ENCODE assay signal across 8 cellular contexts in the genomic region with DNA sequence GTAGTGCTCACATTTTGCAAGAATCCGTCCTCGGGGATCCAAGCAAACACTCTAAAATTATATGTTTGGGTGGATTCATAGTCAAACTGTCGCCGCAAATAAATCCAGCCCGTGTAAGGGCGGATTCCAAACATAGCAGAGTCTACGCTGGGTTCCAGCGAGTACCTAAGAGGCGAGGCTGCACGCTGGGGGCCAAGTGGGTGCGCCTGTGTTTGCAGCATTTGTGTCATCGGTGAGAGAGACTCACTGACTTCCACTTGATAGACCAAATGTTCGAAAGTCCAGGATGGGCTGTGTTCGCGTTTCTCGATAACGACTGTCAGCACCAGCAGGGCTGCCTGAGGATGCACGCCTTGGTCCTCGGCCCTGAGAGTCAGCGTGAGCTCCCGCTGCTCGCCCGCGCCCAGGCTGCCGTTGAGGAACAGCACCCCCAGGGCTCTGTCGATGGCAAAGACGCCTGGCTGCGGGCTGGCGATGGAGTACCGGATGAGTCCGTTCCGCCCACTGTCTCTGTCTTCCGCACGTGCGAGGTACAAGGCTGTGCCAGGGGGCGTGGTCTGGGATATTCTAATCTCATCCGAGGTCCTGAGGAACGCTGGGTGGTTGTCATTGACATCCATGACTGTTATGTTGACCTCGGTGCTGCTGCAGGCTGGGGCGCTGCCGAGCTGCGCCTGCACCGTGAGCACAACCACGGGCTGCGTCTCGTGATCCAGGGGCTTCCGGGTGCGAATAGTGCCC.
DNase-seq lines count a peak whose midpoint lies in the region; ATAC-seq and TF ChIP-seq lines count a peak whose summit lies in the region.

No MANE protein-coding gene starts in this region.

- H3K9ac ChIP-seq in BLaER1 (no peak overlapping the region), mammary epithelial cell (ENCODE audit: insufficient read depth, low read length) (no peak overlapping the region)

- dilution Hi-C loops in mammary epithelial cell (cut with HindIII; ENCODE audit: low sequenced_read_pairs), result no loop called here

- H3K79me2 ChIP-seq in mammary epithelial cell (ENCODE audit: insufficient read depth, low read length), result no peaks in the 10 kb centered on the region

- H3K36me3 Mint-ChIP-seq in IgD-negative memory B cell (no peaks in the 10 kb centered on the region), endothelial cell (ENCODE audit: low read depth, unreplicated experiment) (no peaks in the 10 kb centered on the region)
- H3K36me3 Mint-ChIP-seq in activated CD8-positive, alpha-beta T cell treated with anti-CD3 and anti-CD28 coated beads, Interleukin-2, amount 10 ng/mL, durations not matched to agents 7 days and 5 days (ENCODE audit: low read depth), result no peaks in the 10 kb centered on the region

- WGBS in transverse colon (ENCODE audit: low coverage in 1 of 2), 2 donors, result 16% methylated on average over 32 of the region's 48 CpGs; no CpG with 5 or more reads in 1 of the 2 donors
- 59% methylated on average over 25 of the region's 48 CpGs for WGBS in mammary epithelial cell (ENCODE audit: low coverage, missing lambda C conversion rate)

- H3K27ac ChIP-seq in BLaER1 (no peak overlapping the region), transverse colon (no peak overlapping the region), mammary epithelial cell (ENCODE audit: insufficient read depth, low read depth, low read length) (no peak overlapping the region)

- POLR2A ChIA-PET in activated CD8-positive, alpha-beta T cell treated with anti-CD3 and anti-CD28 coated beads, Interleukin-2, amount 10 ng/mL, durations not matched to agents 7 days and 5 days (lab: Charles Lee), result no interaction called here

- CTCF ChIA-PET in activated CD8-positive, alpha-beta T cell treated with anti-CD3 and anti-CD28 coated beads, Interleukin-2, amount 10 ng/mL, durations not matched to agents 7 days and 5 days (lab: Charles Lee), result interaction anchor here (0.9 to 3.7 kb wide), 3 partner anchors 18 to 174 kb away, joined by 3 to 16 read pairs (median 3); no protein-coding TSS in a partner anchor
- CTCF ChIA-PET in mammary epithelial cell (lab: Charles Lee; ENCODE audit: low non-redundant PET), result no interaction called here

- in situ Hi-C loops in transverse colon (cut with MboI; ENCODE audit: low pct_ligation_motif_present in 1 of 4, low pct_unique_long_range_greater_than_20kb in 1 of 4, low sequenced_read_pairs in 3 of 4), result no loop called here
- in situ Hi-C loops in mammary epithelial cell (cut with MboI; ENCODE audit: low sequenced_read_pairs in 2 of 2), result no loop called here

- H3K36me3 ChIP-seq in BLaER1 (peaks cover 39% of the 10 kb centered on the region), transverse colon (no peaks in the 10 kb centered on the region), mammary epithelial cell (ENCODE audit: insufficient read depth, low read length) (no peaks in the 10 kb centered on the region)

- peaks cover 0 to 9% (median 0%) of the 10 kb centered on the region in 3 donors for H3K4me1 Mint-ChIP-seq in IgD-negative memory B cell
- peaks cover 10% of the 10 kb centered on the region for H3K4me1 Mint-ChIP-seq in activated CD8-positive, alpha-beta T cell treated with anti-CD3 and anti-CD28 coated beads, Interleukin-2, amount 10 ng/mL, durations not matched to agents 7 days and 5 days (ENCODE audit: low read depth)
- H3K4me1 Mint-ChIP-seq in endothelial cell (ENCODE audit: unreplicated experiment), result peaks cover 5% of the 10 kb centered on the region

- intact Hi-C loops in transverse colon (cut with DNase I; ENCODE audit: low total_unique reads), result no loop called here
- intact Hi-C loops in mammary epithelial cell (cut with micrococcal nuclease), result no loop called here

- ATAC-seq in activated CD8-positive, alpha-beta T cell treated with anti-CD3 and anti-CD28 coated beads, Interleukin-2, amount 10 ng/mL, durations not matched to agents 7 days and 5 days, result peak; percentile 91
- ATAC-seq in omental fat pad (ENCODE audit: low FRiP score), result peak; percentile 69

- H3K27me3 Mint-ChIP-seq in IgD-negative memory B cell (peaks cover 20% of the 10 kb centered on the region), endothelial cell (ENCODE audit: unreplicated experiment) (no peaks in the 10 kb centered on the region)
- H3K27me3 Mint-ChIP-seq in activated CD8-positive, alpha-beta T cell treated with anti-CD3 and anti-CD28 coated beads, Interleukin-2, amount 10 ng/mL, durations not matched to agents 7 days and 5 days (ENCODE audit: low read depth), result peaks cover 29% of the 10 kb centered on the region

- H3K27me3 ChIP-seq in BLaER1 (peaks cover 7% of the 10 kb centered on the region; the same call in 1 of the 2 replicates), transverse colon (peaks cover 27% of the 10 kb centered on the region), mammary epithelial cell (ENCODE audit: insufficient read depth, low read length) (no peaks in the 10 kb centered on the region)

- TF ChIP-seq EP300 in transverse colon (IDR thresholded peaks at IDR 0.05; ENCODE audit: low read depth), result no peak

- H3K4me3 Mint-ChIP-seq in IgD-negative memory B cell (peak overlapping the region; percentile 5 to 91 (median 85)), endothelial cell (ENCODE audit: unreplicated experiment) (peak overlapping the region; percentile 83)
- peak overlapping the region; percentile 61 for H3K4me3 Mint-ChIP-seq in activated CD8-positive, alpha-beta T cell treated with anti-CD3 and anti-CD28 coated beads, Interleukin-2, amount 10 ng/mL, durations not matched to agents 7 days and 5 days

- no peak for TF ChIP-seq POLR2A in transverse colon (IDR thresholded peaks at IDR 0.05)

- no peak overlapping the region for H2AFZ ChIP-seq in mammary epithelial cell (ENCODE audit: low read depth, low read length)

- H3K4me1 ChIP-seq in BLaER1 (peaks cover 34% of the 10 kb centered on the region), transverse colon (peaks cover 0 to 5% (median 2%) of the 10 kb centered on the region in 4 donors), mammary epithelial cell (ENCODE audit: insufficient read depth, low read length) (no peaks in the 10 kb centered on the region)

- H3K4me3 ChIP-seq in BLaER1, result peak overlapping the region; percentile 45
- peak overlapping the region in 2 of 4 donors; percentile 21 for H3K4me3 ChIP-seq in transverse colon
- H3K4me3 ChIP-seq in mammary epithelial cell (replicated peaks in 1 of 3; ENCODE audit: insufficient read depth in 1 of 3, low read depth in 2 of 3, low read length in 3 of 3), result no peak overlapping the region

- peak overlapping the region in 2 of 3 donors; percentile 22 to 95 for H3K27ac Mint-ChIP-seq in IgD-negative memory B cell
- H3K27ac Mint-ChIP-seq in activated CD8-positive, alpha-beta T cell treated with anti-CD3 and anti-CD28 coated beads, Interleukin-2, amount 10 ng/mL, durations not matched to agents 7 days and 5 days, result no peak overlapping the region
- H3K27ac Mint-ChIP-seq in endothelial cell (ENCODE audit: unreplicated experiment), result no peak overlapping the region

- H3K4me2 ChIP-seq in BLaER1 (peak overlapping the region; percentile 67), mammary epithelial cell (ENCODE audit: insufficient read depth, low read depth, low read length) (no peak overlapping the region)

- peaks cover 18% of the 10 kb centered on the region for H3K9me3 ChIP-seq in BLaER1
- no peaks in the 10 kb centered on the region for H3K9me3 ChIP-seq in transverse colon
- no peaks in the 10 kb centered on the region for H3K9me3 ChIP-seq in mammary epithelial cell (replicated peaks; ENCODE audit: insufficient read depth, low read length)

- BruUV-seq in mammary epithelial cell (replicated peaks; lab: Mats Ljungman, UMichigan), result no TSS peak

- TF ChIP-seq CTCF in GM20000 (IDR thresholded peaks at IDR 0.05; ENCODE audit: extremely low read depth, missing control alignments), result no peak
- TF ChIP-seq CTCF in endothelial cell (IDR thresholded peaks at IDR 0.05; ENCODE audit: unreplicated experiment), result no peak
- no peak for TF ChIP-seq CTCF in omental fat pad (IDR thresholded peaks at IDR 0.05)
- no peak for TF ChIP-seq CTCF in transverse colon (IDR thresholded peaks at IDR 0.05)
- no peak for TF ChIP-seq CTCF in mammary epithelial cell (conservative IDR thresholded peaks at IDR 0.05 in 1 of 2, IDR thresholded peaks at IDR 0.05 in 1 of 2; ENCODE audit: extremely low read depth in 1 of 2, insufficient read depth in 1 of 2, low read depth in 1 of 2, low read length in 2 of 2)

- no peaks in the 10 kb centered on the region for H4K20me1 ChIP-seq in BLaER1
- no peaks in the 10 kb centered on the region for H4K20me1 ChIP-seq in mammary epithelial cell (ENCODE audit: insufficient read depth, low read length)

- H3K9me3 Mint-ChIP-seq in IgD-negative memory B cell, result no peaks in the 10 kb centered on the region
- H3K9me3 Mint-ChIP-seq in activated CD8-positive, alpha-beta T cell treated with anti-CD3 and anti-CD28 coated beads, Interleukin-2, amount 10 ng/mL, durations not matched to agents 7 days and 5 days (ENCODE audit: insufficient read depth), result no peaks in the 10 kb centered on the region
- H3K9me3 Mint-ChIP-seq in endothelial cell (ENCODE audit: unreplicated experiment), result no peaks in the 10 kb centered on the region

- DNase-seq in GM20000 (ENCODE audit: low spot score), result peak; percentile 12
- peak; percentile 60 for DNase-seq in activated CD8-positive, alpha-beta T cell treated with anti-CD3 and anti-CD28 coated beads, Interleukin-2, amount 10 ng/mL, durations not matched to agents 7 days and 5 days
- peak; percentile 35 for DNase-seq in endothelial cell (ENCODE audit: low spot score)
- peak; percentile 23 for DNase-seq in omental fat pad (ENCODE audit: low spot score)
- DNase-seq in transverse colon, result peak; percentile 24
- no peak for DNase-seq in mammary epithelial cell

Comparison
In these comparisons a context has a peak if more than half of its experiments do, and no peak if none do; other contexts are left out.
1. H3K27ac Mint-ChIP-seq: peak in IgD-negative memory B cell (2 of 3); none in activated CD8-positive, alpha-beta T cell treated with anti-CD3 and anti-CD28 coated beads, Interleukin-2, amount 10 ng/mL, durations not matched to agents 7 days and 5 days (single experiment) and endothelial cell (single experiment).
2. Peak in every context shown above with its lines, with median percentiles within 50 percentile points of each other: H3K4me3 Mint-ChIP-seq.